In the genomic region with DNA sequence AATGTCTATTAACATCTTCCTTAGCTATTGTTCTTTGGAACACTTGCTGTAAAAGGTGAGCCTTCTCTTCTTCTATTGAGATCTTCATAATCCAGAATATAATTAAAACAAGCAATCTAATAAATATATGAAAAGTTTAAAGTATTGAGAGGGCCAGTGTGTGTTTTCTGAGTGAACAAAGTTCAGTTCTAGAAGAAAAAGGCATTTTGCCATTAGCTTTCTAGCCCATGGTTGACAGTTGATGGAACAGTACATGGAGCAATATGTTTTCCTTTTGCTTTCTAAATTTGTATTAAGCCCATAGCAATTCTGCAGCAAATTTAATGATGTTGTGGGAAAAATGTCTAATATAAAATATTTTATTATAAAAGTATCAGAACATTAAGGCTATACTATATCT, we compare ENCODE assay signal across 33 cellular contexts.
"Had no signal": no experiment of that assay in that cellular context is flagged by ENCODE, and none has a peak within 500 bp of the region (broad histone marks: within the 10 kb centered on the region; RNA-seq: fewer than 3 reads in every experiment).

No MANE protein-coding gene starts in this region.

- H3K27me3 ChIP-seq: MG63 had no signal

- H3K9me3 ChIP-seq: MG63 had no signal

- H3K36me3 ChIP-seq: MG63 had no signal

- H3K9ac ChIP-seq: KMS-11 had no signal

- H3K27ac ChIP-seq: KMS-11 had no signal

- DNase-seq: Karpas-422, Kasumi-1, MG63, MM.1S, NCI-H1048, NCI-H1092, NCI-H1092 treated with DMSO at 0.1 percent for 48 hours, NCI-H1105, NCI-H1105 treated with DMSO at 0.1 percent for 48 hours, NCI-H1417, NCI-H1417 treated with DMSO at 0.1 percent for 48 hours, NCI-H1436, NCI-H1436 treated with DMSO at 0.1 percent for 48 hours, NCI-H146, NCI-H1694, NCI-H1694 treated with DMSO at 0.1 percent for 48 hours, NCI-H187, NCI-H187 treated with DMSO at 0.1 percent for 48 hours, NCI-H1930, NCI-H2029, NCI-H2029 treated with DMSO at 0.1 percent for 48 hours, NCI-H2081, NCI-H2081 treated with DMSO at 0.1 percent for 48 hours, NCI-H2107, NCI-H2171, NCI-H2171 treated with DMSO at 0.1 percent for 48 hours, NCI-H2227 treated with DMSO at 0.1 percent for 48 hours, NCI-H226, NCI-H345, NCI-H446, NCI-H446 treated with DMSO at 0.1 percent for 48 hours, NCI-H510A had no signal

- H3K4me3 ChIP-seq: MG63 had no signal

- H3K4me2 ChIP-seq: KMS-11 had no signal
